Comparison of ENCODE assay signal across 1 cellular context in genomic region chr3:33954956-33955355, GRCh38.
TF ChIP-seq lines count a peak whose summit lies in the region.

No MANE protein-coding gene starts in this region.

TF ChIP-seq in HepG2, 621 proteins besides CTCF, POLR2A, EP300 and RAD21:
- TF ChIP-seq PATZ1 (CRISPR knock-in tag; IDR thresholded peaks at IDR 0.05), result no peak
- TF ChIP-seq STAG1 (CRISPR knock-in tag; IDR thresholded peaks at IDR 0.05), result peak; percentile 82
- TF ChIP-seq NFAT5 (CRISPR knock-in tag; IDR thresholded peaks at IDR 0.05), result no peak
- peak; percentile 44; the same call in 1 of the 2 replicates for TF ChIP-seq SMC3 (IDR thresholded peaks at IDR 0.05; ENCODE audit: low read length)
- no peak for TF ChIP-seq ZFP36L1 (CRISPR knock-in tag; IDR thresholded peaks at IDR 0.05)
- no peak for TF ChIP-seq PRMT3 (CRISPR knock-in tag; IDR thresholded peaks at IDR 0.05; ENCODE audit: borderline replicate concordance, low read depth)
- peak; percentile 44; the same call in 1 of the 2 replicates for TF ChIP-seq NR2F6 (IDR thresholded peaks at IDR 0.05)
- peak; percentile 58; the same call in 1 of the 2 replicates for TF ChIP-seq NR2F6 (CRISPR knock-in tag; IDR thresholded peaks at IDR 0.05)
